ENCODE assay signal across 29 cellular contexts in genomic region chr3:171371354-171371753, GRCh38.
"Had no signal": no experiment of that assay in that cellular context is flagged by ENCODE, and none has a peak within 500 bp of the region (broad histone marks: within the 10 kb centered on the region; RNA-seq: fewer than 3 reads in every experiment).

No MANE protein-coding gene starts in this region.

- H3K27ac ChIP-seq: breast epithelium, epithelial cell of prostate, gastrocnemius medialis, skin epidermis, upper lobe of left lung had no signal

- H3K27me3 ChIP-seq: breast epithelium, gastrocnemius medialis, thyroid gland, upper lobe of left lung had no signal

- H3K36me3 ChIP-seq: breast epithelium, gastrocnemius medialis, thyroid gland, upper lobe of left lung had no signal

- H3K9me3 Mint-ChIP-seq: activated CD4-positive, alpha-beta memory T cell treated with anti-CD3 and anti-CD28 coated beads, Interleukin-2, amount 10 ng/mL, durations not matched to agents 7 days and 5 days; activated CD4-positive, alpha-beta T cell treated with anti-CD3 and anti-CD28 coated beads, Interleukin-2, amount 10 ng/mL, durations not matched to agents 7 days and 5 days; activated naive CD4-positive, alpha-beta T cell treated with anti-CD3 and anti-CD28 coated beads, Interleukin-2, amount 10 ng/mL, durations not matched to agents 7 days and 5 days; activated naive CD8-positive, alpha-beta T cell treated with anti-CD3 and anti-CD28 coated beads, Interleukin-2, amount 10 ng/mL, durations not matched to agents 7 days and 5 days; activated T-cell treated with anti-CD3 and anti-CD28 coated beads, Interleukin-2, amount 50 U/mL, for 24 hours; dendritic cell treated with granulocyte-macrophage colony-stimulating factor and Interleukin-4, amounts not matched to agents 40 ng/mL and 50 ng/mL, for 4 days; memory B cell; nephron; stimulated activated effector memory CD8-positive, alpha-beta T cell treated with anti-CD3 and anti-CD28 coated beads, Interleukin-12 subunit alpha, Interleukin-12 subunit beta, amount 100 ng/mL, for 72 hours; stimulated activated naive CD8-positive, alpha-beta T cell treated with anti-CD3 and anti-CD28 coated beads, Interleukin-15, Interleukin-2, amounts not matched to agents 100 ng/mL and 50 ng/mL, for 24 hours; T-helper 1 cell treated with Interleukin-12 subunit alpha and Interleukin-12 subunit beta and Interleukin-4 antibody, amounts not matched to agents 30 μg/mL and 1 μg/mL, for 36 hours; WTC11 had no signal

- H3K27me3 Mint-ChIP-seq: activated CD4-positive, alpha-beta memory T cell treated with anti-CD3 and anti-CD28 coated beads, Interleukin-2, amount 10 ng/mL, durations not matched to agents 7 days and 5 days; activated CD4-positive, alpha-beta T cell treated with anti-CD3 and anti-CD28 coated beads, Interleukin-2, amount 10 ng/mL, durations not matched to agents 7 days and 5 days; activated naive CD4-positive, alpha-beta T cell treated with anti-CD3 and anti-CD28 coated beads, Interleukin-2, amount 10 ng/mL, durations not matched to agents 7 days and 5 days; activated naive CD8-positive, alpha-beta T cell treated with anti-CD3 and anti-CD28 coated beads, Interleukin-2, amount 10 ng/mL, durations not matched to agents 7 days and 5 days; activated T-cell treated with anti-CD3 and anti-CD28 coated beads, Interleukin-2, amount 50 U/mL, for 24 hours; dendritic cell treated with granulocyte-macrophage colony-stimulating factor and Interleukin-4, amounts not matched to agents 40 ng/mL and 50 ng/mL, for 4 days; memory B cell; stimulated activated naive CD8-positive, alpha-beta T cell treated with anti-CD3 and anti-CD28 coated beads, Interleukin-15, Interleukin-2, amounts not matched to agents 100 ng/mL and 50 ng/mL, for 24 hours had no signal

- H3K27ac Mint-ChIP-seq: activated CD4-positive, alpha-beta memory T cell treated with anti-CD3 and anti-CD28 coated beads, Interleukin-2, amount 10 ng/mL, durations not matched to agents 7 days and 5 days; activated CD4-positive, alpha-beta T cell treated with anti-CD3 and anti-CD28 coated beads, Interleukin-2, amount 10 ng/mL, durations not matched to agents 7 days and 5 days; activated naive CD4-positive, alpha-beta T cell treated with anti-CD3 and anti-CD28 coated beads, Interleukin-2, amount 10 ng/mL, durations not matched to agents 7 days and 5 days; activated naive CD8-positive, alpha-beta T cell treated with anti-CD3 and anti-CD28 coated beads, Interleukin-2, amount 10 ng/mL, durations not matched to agents 7 days and 5 days; activated T-cell treated with anti-CD3 and anti-CD28 coated beads, Interleukin-2, amount 50 U/mL, for 24 hours; dendritic cell treated with granulocyte-macrophage colony-stimulating factor and Interleukin-4, amounts not matched to agents 40 ng/mL and 50 ng/mL, for 4 days; memory B cell; nephron; stimulated activated effector memory CD8-positive, alpha-beta T cell treated with anti-CD3 and anti-CD28 coated beads, Interleukin-12 subunit alpha, Interleukin-12 subunit beta, amount 100 ng/mL, for 72 hours; stimulated activated naive CD8-positive, alpha-beta T cell treated with anti-CD3 and anti-CD28 coated beads, Interleukin-15, Interleukin-2, amounts not matched to agents 100 ng/mL and 50 ng/mL, for 24 hours; T-helper 1 cell treated with Interleukin-12 subunit alpha and Interleukin-12 subunit beta and Interleukin-4 antibody, amounts not matched to agents 30 μg/mL and 1 μg/mL, for 36 hours; WTC11 had no signal

- H3K36me3 Mint-ChIP-seq: memory B cell, WTC11 had no signal

- H3K4me1 ChIP-seq: breast epithelium had no signal

- H3K4me3 ChIP-seq: breast epithelium, gastrocnemius medialis, skin epidermis, thyroid gland, upper lobe of left lung had no signal

- ATAC-seq: sciatic nerve; stimulated activated effector memory CD8-positive, alpha-beta T cell treated with anti-CD3 and anti-CD28 coated beads, Interleukin-12 subunit alpha, Interleukin-12 subunit beta, amount 100 ng/mL, for 72 hours; WTC11 had no signal

- H3K9me3 ChIP-seq: breast epithelium, gastrocnemius medialis, thyroid gland, upper lobe of left lung had no signal

- DNase-seq: activated CD4-positive, alpha-beta memory T cell treated with anti-CD3 and anti-CD28 coated beads, Interleukin-2, amount 10 ng/mL, durations not matched to agents 7 days and 5 days; activated CD4-positive, alpha-beta T cell treated with anti-CD3 and anti-CD28 coated beads for 1 hour; activated CD4-positive, alpha-beta T cell treated with anti-CD3 and anti-CD28 coated beads, Interleukin-2, amount 10 ng/mL, durations not matched to agents 7 days and 5 days; activated CD8-positive, alpha-beta memory T cell treated with anti-CD3 and anti-CD28 coated beads, Interleukin-2, amount 50 U/mL, for 48 hours; activated gamma-delta T cell; activated naive CD4-positive, alpha-beta T cell treated with anti-CD3 and anti-CD28 coated beads, Interleukin-2, amount 10 ng/mL, durations not matched to agents 7 days and 5 days; activated naive CD8-positive, alpha-beta T cell treated with anti-CD3 and anti-CD28 coated beads, Interleukin-2, amount 10 ng/mL, durations not matched to agents 7 days and 5 days; activated T-cell treated with anti-CD3 and anti-CD28 coated beads, Interleukin-2, amount 50 U/mL, for 24 hours; amniotic stem cell; central memory CD4-positive, alpha-beta T cell; gastrocnemius medialis; glutamatergic neuron; islet precursor cell; posterior cingulate gyrus; stimulated activated CD4-positive, alpha-beta T cell treated with anti-CD3 and anti-CD28 coated beads, Interleukin-4, amount 100 ng/mL, for 24 hours; substantia nigra; thyroid gland; upper lobe of left lung had no signal

- H3K4me3 Mint-ChIP-seq: activated CD4-positive, alpha-beta memory T cell treated with anti-CD3 and anti-CD28 coated beads, Interleukin-2, amount 10 ng/mL, durations not matched to agents 7 days and 5 days; activated CD4-positive, alpha-beta T cell treated with anti-CD3 and anti-CD28 coated beads, Interleukin-2, amount 10 ng/mL, durations not matched to agents 7 days and 5 days; activated naive CD4-positive, alpha-beta T cell treated with anti-CD3 and anti-CD28 coated beads, Interleukin-2, amount 10 ng/mL, durations not matched to agents 7 days and 5 days; activated naive CD8-positive, alpha-beta T cell treated with anti-CD3 and anti-CD28 coated beads, Interleukin-2, amount 10 ng/mL, durations not matched to agents 7 days and 5 days; activated T-cell treated with anti-CD3 and anti-CD28 coated beads, Interleukin-2, amount 50 U/mL, for 24 hours; dendritic cell treated with granulocyte-macrophage colony-stimulating factor and Interleukin-4, amounts not matched to agents 40 ng/mL and 50 ng/mL, for 4 days; memory B cell; nephron; stimulated activated effector memory CD8-positive, alpha-beta T cell treated with anti-CD3 and anti-CD28 coated beads, Interleukin-12 subunit alpha, Interleukin-12 subunit beta, amount 100 ng/mL, for 72 hours; stimulated activated naive CD8-positive, alpha-beta T cell treated with anti-CD3 and anti-CD28 coated beads, Interleukin-15, Interleukin-2, amounts not matched to agents 100 ng/mL and 50 ng/mL, for 24 hours; T-helper 1 cell treated with Interleukin-12 subunit alpha and Interleukin-12 subunit beta and Interleukin-4 antibody, amounts not matched to agents 30 μg/mL and 1 μg/mL, for 36 hours; WTC11 had no signal

- H3K4me1 Mint-ChIP-seq: memory B cell had no signal
